In the genomic region with DNA sequence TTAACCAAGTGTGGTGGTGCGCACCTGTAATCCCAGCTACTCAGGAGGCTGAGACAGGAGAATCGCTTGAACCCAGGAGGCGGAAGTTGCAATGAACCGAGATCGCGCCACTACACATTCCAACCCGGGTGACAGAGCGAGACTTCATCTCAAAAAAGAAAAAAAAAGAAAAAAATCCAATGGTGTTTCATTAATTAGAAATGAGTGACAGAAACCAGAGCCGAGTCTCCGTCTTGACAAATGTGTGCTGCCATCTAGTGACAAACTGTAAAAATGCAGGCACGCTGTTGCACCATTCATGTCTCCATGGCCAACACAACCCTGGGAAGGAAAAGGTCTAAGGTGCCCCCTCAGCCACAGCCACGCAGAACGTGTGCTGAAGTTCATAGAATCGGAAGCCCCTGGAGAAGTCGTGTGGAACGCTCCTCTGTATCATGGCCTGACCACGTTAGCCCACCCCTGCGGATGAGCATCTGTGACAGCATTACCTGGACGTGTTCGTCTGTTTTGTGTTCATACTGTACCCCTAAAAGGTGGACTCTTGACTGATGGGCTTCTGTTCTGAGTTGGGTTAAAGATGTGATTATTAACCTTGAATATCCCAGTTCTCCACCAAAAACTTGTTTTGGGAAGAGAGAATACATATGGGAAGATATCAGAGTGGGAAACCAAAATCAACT, we compare ENCODE assay signal across 9 cellular contexts.
DNase-seq lines count a peak whose midpoint lies in the region; ATAC-seq and TF ChIP-seq lines count a peak whose summit lies in the region.
"Had no signal": no experiment of that assay in that cellular context is flagged by ENCODE, and none has a peak within 500 bp of the region (broad histone marks: within the 10 kb centered on the region; RNA-seq: fewer than 3 reads in every experiment).

No MANE protein-coding gene starts in this region.

- intact Hi-C loops in heart right ventricle (cut with DNase I) = loop anchor here (1.0 to 10.0 kb wide), 12 partner anchors 48 to 142 kb away; no protein-coding TSS in a partner anchor

- no peak for ATAC-seq in activated naive CD8-positive, alpha-beta T cell treated with anti-CD3 and anti-CD28 coated beads, Interleukin-2, amount 50 U/mL, for 24 hours
- ATAC-seq in heart right ventricle = peak; percentile 59 to 81 (median 70)
- no peak for ATAC-seq in HG02678 (IDR thresholded peaks at IDR 0.05; ENCODE audit: unreplicated experiment)

- H3K9me3 Mint-ChIP-seq in activated naive CD8-positive, alpha-beta T cell treated with anti-CD3 and anti-CD28 coated beads, Interleukin-2, amount 50 U/mL, for 24 hours = no peaks in the 10 kb centered on the region

- H3K4me1 ChIP-seq in Karpas-422 (ENCODE audit: low read length) = peaks cover 54% of the 10 kb centered on the region
- H3K4me1 ChIP-seq in heart right ventricle = peaks cover 6 to 89% (median 19%) of the 10 kb centered on the region in 9 donors

- H3K79me2 ChIP-seq in Karpas-422 (ENCODE audit: low read length) = no peaks in the 10 kb centered on the region

- DNase-seq in DMS153 (lab: John Stamatoyannopoulos, UW) = peak; percentile 8
- DNase-seq in DMS153 treated with DMSO at 0.1 percent for 48 hours (lab: John Stamatoyannopoulos, UW; ENCODE audit: unreplicated experiment) = no peak
- DNase-seq in Karpas-422 = peak; percentile 96
- DNase-seq in SW480 (ENCODE audit: low spot score) = peak; percentile 60
- DNase-seq in activated naive CD8-positive, alpha-beta T cell treated with anti-CD3 and anti-CD28 coated beads, Interleukin-2, amount 50 U/mL, for 24 hours = peak; percentile 71
- peak; percentile 22 to 74 for DNase-seq in heart right ventricle
- peak; percentile 47 for DNase-seq in putamen (ENCODE audit: low spot score)

- H3K4me1 Mint-ChIP-seq in activated naive CD8-positive, alpha-beta T cell treated with anti-CD3 and anti-CD28 coated beads, Interleukin-2, amount 50 U/mL, for 24 hours = peaks cover 35% of the 10 kb centered on the region

- H3K27ac Mint-ChIP-seq in activated naive CD8-positive, alpha-beta T cell treated with anti-CD3 and anti-CD28 coated beads, Interleukin-2, amount 50 U/mL, for 24 hours = no peak overlapping the region

- H3K27ac ChIP-seq in Karpas-422 (ENCODE audit: low read length) = peak overlapping the region; percentile 95
- peak overlapping the region in 1 of 10 donors; percentile 89 for H3K27ac ChIP-seq in heart right ventricle
- H3K27ac ChIP-seq: BLaER1 had no signal

- no peak overlapping the region for H3K4me3 Mint-ChIP-seq in activated naive CD8-positive, alpha-beta T cell treated with anti-CD3 and anti-CD28 coated beads, Interleukin-2, amount 50 U/mL, for 24 hours

- peak overlapping the region; percentile 29; the same call in 1 of the 2 replicates for H2AFZ ChIP-seq in Karpas-422 (ENCODE audit: low read length)

- H3K9me3 ChIP-seq in Karpas-422 (ENCODE audit: low read length) = no peaks in the 10 kb centered on the region
- no peaks in the 10 kb centered on the region for H3K9me3 ChIP-seq in heart right ventricle
- H3K9me3 ChIP-seq: BLaER1 had no signal

- H3K36me3 ChIP-seq in Karpas-422 (ENCODE audit: insufficient read depth, low read length) = no peaks in the 10 kb centered on the region
- no peaks in the 10 kb centered on the region for H3K36me3 ChIP-seq in heart right ventricle
- H3K36me3 ChIP-seq: BLaER1 had no signal

- 30 to 32% methylated on average over 20 of the region's 20 CpGs for WGBS in heart right ventricle, 2 donors

- peak overlapping the region; percentile 50 for H3K4me2 ChIP-seq in Karpas-422 (ENCODE audit: low read depth, low read length, poor library complexity, severe bottlenecking)
- H3K4me2 ChIP-seq: BLaER1 had no signal

- H3K9me2 ChIP-seq in Karpas-422 (replicated peaks; ENCODE audit: insufficient read depth, low read length) = no peaks in the 10 kb centered on the region

- peak; percentile 27 to 92 (median 88) for TF ChIP-seq CTCF in heart right ventricle (IDR thresholded peaks at IDR 0.05)

- H3K9ac ChIP-seq in Karpas-422 (ENCODE audit: low read length) = peak overlapping the region; percentile 57
- H3K9ac ChIP-seq: BLaER1 had no signal

- H3K4me3 ChIP-seq in Karpas-422 (ENCODE audit: low read length) = peak overlapping the region; percentile 25; the same call in 1 of the 2 replicates
- H3K4me3 ChIP-seq in heart right ventricle = no peak overlapping the region
- H3K4me3 ChIP-seq: BLaER1 had no signal

- H3K36me3 Mint-ChIP-seq in activated naive CD8-positive, alpha-beta T cell treated with anti-CD3 and anti-CD28 coated beads, Interleukin-2, amount 50 U/mL, for 24 hours (ENCODE audit: low read depth) = no peaks in the 10 kb centered on the region

- H3K27me3 ChIP-seq in Karpas-422 (ENCODE audit: low read length) (no peaks in the 10 kb centered on the region), heart right ventricle (no peaks in the 10 kb centered on the region)
- H3K27me3 ChIP-seq: BLaER1 had no signal

- H4K20me1 ChIP-seq in Karpas-422 (ENCODE audit: insufficient read depth, low read depth, low read length) = no peaks in the 10 kb centered on the region
- H4K20me1 ChIP-seq: BLaER1 had no signal

- H3K27me3 Mint-ChIP-seq in activated naive CD8-positive, alpha-beta T cell treated with anti-CD3 and anti-CD28 coated beads, Interleukin-2, amount 50 U/mL, for 24 hours = no peaks in the 10 kb centered on the region

Comparison
In these comparisons a context has a peak if more than half of its experiments do, and no peak if none do; other contexts are left out.
1. ATAC-seq: peak in heart right ventricle (8 of 8); none in activated naive CD8-positive, alpha-beta T cell treated with anti-CD3 and anti-CD28 coated beads, Interleukin-2, amount 50 U/mL, for 24 hours (single experiment) and HG02678 (single experiment).